Comparison of ENCODE assay signal across 32 cellular contexts in the genomic region with DNA sequence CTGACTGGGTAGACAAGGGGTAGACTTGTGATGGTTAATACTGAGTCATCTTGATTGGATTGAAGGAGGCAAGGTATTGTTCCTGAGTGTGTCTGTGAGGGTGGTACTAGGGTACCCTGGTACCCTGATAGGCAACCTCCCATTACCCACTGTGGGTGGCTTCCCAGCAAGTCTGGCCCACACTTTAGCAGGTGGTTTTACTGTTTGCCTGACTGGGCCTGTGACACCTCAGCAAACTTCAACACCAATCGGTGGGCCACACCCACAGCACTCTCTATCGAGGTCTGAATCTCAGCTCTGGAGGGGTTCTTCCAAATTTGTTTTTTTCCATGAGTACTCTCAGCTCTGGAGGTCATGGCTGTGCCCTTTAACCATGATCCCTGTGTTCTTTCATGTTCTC. TPM values are rescaled to one million over a fixed set of nuclear protein-coding genes. Genes with fewer than 3 reads are reported as not detected.
"Had no signal": no experiment of that assay in that cellular context is flagged by ENCODE, and none has a peak within 500 bp of the region (broad histone marks: within the 10 kb centered on the region; RNA-seq: fewer than 3 reads in every experiment).

No MANE protein-coding gene starts in this region.

- H3K4me1 Mint-ChIP-seq: activated CD4-positive, alpha-beta memory T cell treated with anti-CD3 and anti-CD28 coated beads, Interleukin-2, amount 10 ng/mL, durations not matched to agents 7 days and 5 days; activated CD4-positive, alpha-beta T cell treated with anti-CD3 and anti-CD28 coated beads, Interleukin-2, amount 10 ng/mL, durations not matched to agents 7 days and 5 days; activated T-helper 17 cell treated with anti-CD3 and anti-CD28 coated beads, Interleukin-2, amount 50 U/mL, for 72 hours; WTC11 had no signal

- H3K36me3 ChIP-seq: brain microvascular endothelial cell, esophagus muscularis mucosa, gastrocnemius medialis, heart left ventricle had no signal

- H3K9me3 ChIP-seq: esophagus muscularis mucosa, gastrocnemius medialis, heart left ventricle had no signal

- H3K4me1 ChIP-seq: esophagus muscularis mucosa, foreskin keratinocyte, gastrocnemius medialis, heart left ventricle had no signal

- H3K4me3 ChIP-seq: esophagus muscularis mucosa, gastrocnemius medialis, heart left ventricle had no signal

- H3K27me3 ChIP-seq: brain microvascular endothelial cell, foreskin keratinocyte, gastrocnemius medialis had no signal

- H3K27ac ChIP-seq: brain microvascular endothelial cell, esophagus muscularis mucosa, foreskin keratinocyte, gastrocnemius medialis, heart left ventricle had no signal

- H3K27ac Mint-ChIP-seq: activated CD4-positive, alpha-beta memory T cell treated with anti-CD3 and anti-CD28 coated beads, Interleukin-2, amount 10 ng/mL, durations not matched to agents 7 days and 5 days; activated CD4-positive, alpha-beta T cell treated with anti-CD3 and anti-CD28 coated beads, Interleukin-2, amount 10 ng/mL, durations not matched to agents 7 days and 5 days; activated naive CD8-positive, alpha-beta T cell; activated T-helper 17 cell treated with anti-CD3 and anti-CD28 coated beads, Interleukin-2, amount 50 U/mL, for 72 hours; effector memory CD8-positive, alpha-beta T cell; WTC11 had no signal

- H3K4me3 Mint-ChIP-seq: activated CD4-positive, alpha-beta memory T cell treated with anti-CD3 and anti-CD28 coated beads, Interleukin-2, amount 10 ng/mL, durations not matched to agents 7 days and 5 days; activated CD4-positive, alpha-beta T cell treated with anti-CD3 and anti-CD28 coated beads, Interleukin-2, amount 10 ng/mL, durations not matched to agents 7 days and 5 days; activated naive CD8-positive, alpha-beta T cell; activated T-cell treated with anti-CD3 and anti-CD28 coated beads, Interleukin-2, amount 50 U/mL, for 4 hours; activated T-helper 17 cell treated with anti-CD3 and anti-CD28 coated beads, Interleukin-2, amount 50 U/mL, for 72 hours; effector memory CD8-positive, alpha-beta T cell; WTC11 had no signal

- H3K9me3 Mint-ChIP-seq: activated T-cell treated with anti-CD3 and anti-CD28 coated beads, Interleukin-2, amount 50 U/mL, for 4 hours had no signal

- ATAC-seq: activated T-cell treated with anti-CD3 and anti-CD28 coated beads, Interleukin-2, amount 50 U/mL, for 4 hours; activated T-helper 17 cell treated with anti-CD3 and anti-CD28 coated beads, Interleukin-2, amount 50 U/mL, for 72 hours; effector memory CD8-positive, alpha-beta T cell; foreskin keratinocyte; gastrocnemius medialis; heart left ventricle; WTC11 had no signal

- DNase-seq: activated CD4-positive, alpha-beta memory T cell treated with anti-CD3 and anti-CD28 coated beads, Interleukin-2, amount 10 ng/mL, durations not matched to agents 7 days and 5 days; activated CD4-positive, alpha-beta T cell treated with anti-CD3 and anti-CD28 coated beads for 1 hour; activated CD4-positive, alpha-beta T cell treated with anti-CD3 and anti-CD28 coated beads for 4 hours; activated CD4-positive, alpha-beta T cell treated with anti-CD3 and anti-CD28 coated beads, Interleukin-2, amount 10 ng/mL, durations not matched to agents 7 days and 5 days; activated CD4-positive, alpha-beta T cell treated with anti-CD3 and anti-CD28 coated beads, Interleukin-2, amount 50 U/mL, for 4 hours; activated CD8-positive, alpha-beta memory T cell treated with anti-CD3 and anti-CD28 coated beads, Interleukin-2, amount 50 U/mL, for 48 hours; activated effector memory CD4-positive, alpha-beta T cell treated with Interleukin-2 at 50 U/mL for 16 hours; activated gamma-delta T cell treated with Interleukin-2 at 50 U/mL for 16 hours; activated naive CD4-positive, alpha-beta T cell treated with anti-CD3 and anti-CD28 coated beads, Interleukin-2, amount 50 U/mL, for 16 hours; activated naive CD4-positive, alpha-beta T cell treated with Interleukin-2 at 50 U/mL for 16 hours; activated T-cell treated with anti-CD3 and anti-CD28 coated beads for 4 hours; activated T-cell treated with anti-CD3 and anti-CD28 coated beads, Interleukin-2, amount 50 U/mL, for 4 hours; amniotic stem cell; anterior cingulate cortex; brain microvascular endothelial cell; caudate nucleus; cortex of kidney; dermis blood vessel endothelial cell; effector CD4-positive, alpha-beta T cell; effector memory CD8-positive, alpha-beta T cell; erythroblast; foreskin keratinocyte; gastrocnemius medialis; glutamatergic neuron; heart left ventricle; T-helper 2 cell had no signal

- H3K36me3 Mint-ChIP-seq: activated naive CD8-positive, alpha-beta T cell; WTC11 had no signal

- H3K27me3 Mint-ChIP-seq: activated CD4-positive, alpha-beta memory T cell treated with anti-CD3 and anti-CD28 coated beads, Interleukin-2, amount 10 ng/mL, durations not matched to agents 7 days and 5 days had no signal

RNA-seq across cellular contexts. Expression of gene SH3GL3, which starts 24.6 kb away (rescaled TPM):
- total RNA-seq: activated CD4-positive, alpha-beta memory T cell treated with anti-CD3 and anti-CD28 coated beads, Interleukin-2, amount 10 ng/mL, durations not matched to agents 7 days and 5 days; activated CD4-positive, alpha-beta T cell treated with anti-CD3 and anti-CD28 coated beads, Interleukin-2, amount 10 ng/mL, durations not matched to agents 7 days and 5 days; activated T-cell treated with anti-CD3 and anti-CD28 coated beads, Interleukin-2, amount 50 U/mL, for 4 hours; chondrocyte; dermis blood vessel endothelial cell; gastrocnemius medialis; T-helper 1 cell treated with Interleukin-12 subunit alpha and Interleukin-12 subunit beta and Interleukin-4 antibody, amounts not matched to agents 30 ng/mL and 1 ng/mL, for 36 hours had no signal
